8 cellular contexts compared by ENCODE assay signal in the genomic region with DNA sequence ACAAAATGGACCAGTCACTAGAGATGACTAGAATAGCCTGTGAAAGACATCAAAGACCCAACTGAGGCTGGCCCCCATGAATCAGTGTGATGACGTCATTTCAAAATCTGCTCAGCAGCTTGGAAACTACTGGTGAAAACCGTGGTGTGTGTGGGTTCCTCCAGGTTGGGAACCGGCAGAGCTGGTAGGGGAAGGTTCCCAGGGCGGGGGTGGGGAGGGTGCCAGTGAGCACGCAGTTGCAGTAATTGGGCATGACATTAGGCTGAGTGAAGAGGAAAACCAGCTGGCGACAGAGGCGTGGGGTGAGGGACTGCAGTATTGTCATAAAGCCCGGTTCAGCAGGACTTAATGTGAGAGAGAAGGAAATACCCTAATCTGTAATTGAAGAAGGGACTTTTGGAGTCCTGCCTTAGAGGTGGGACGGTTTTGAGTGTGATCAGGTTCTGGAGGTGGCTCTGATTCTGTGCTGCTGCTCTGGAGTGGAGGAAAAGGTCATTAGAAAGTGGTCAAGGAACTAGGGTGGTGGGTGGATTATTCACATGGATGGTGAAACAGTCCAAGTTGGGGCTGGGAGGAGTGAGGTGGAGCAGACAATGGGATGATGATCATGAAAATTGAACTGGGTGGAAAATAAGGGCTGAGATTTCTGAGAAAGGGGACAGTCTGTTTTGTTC. TPM values are rescaled to one million over a fixed set of nuclear protein-coding genes. Genes with fewer than 3 reads are reported as not detected.
DNase-seq lines count a peak whose midpoint lies in the region; ATAC-seq and TF ChIP-seq lines count a peak whose summit lies in the region.

No MANE protein-coding gene starts in this region.

- BruUV-seq in mammary epithelial cell (replicated peaks; lab: Mats Ljungman, UMichigan), result TSS peak; percentile 84

- H3K27ac ChIP-seq in Karpas-422 (ENCODE audit: low read length), result peak overlapping the region; percentile 67
- H3K27ac ChIP-seq in mammary epithelial cell (ENCODE audit: insufficient read depth, low read depth, low read length), result peak overlapping the region; percentile 54

- peaks cover 11% of the 10 kb centered on the region for H3K79me2 ChIP-seq in Karpas-422 (ENCODE audit: low read length)
- no peaks in the 10 kb centered on the region for H3K79me2 ChIP-seq in mammary epithelial cell (ENCODE audit: insufficient read depth, low read length)

- H3K4me1 ChIP-seq in Karpas-422 (ENCODE audit: low read length), result peaks cover 21% of the 10 kb centered on the region
- H3K4me1 ChIP-seq in mammary epithelial cell (ENCODE audit: insufficient read depth, low read length), result peaks cover 12% of the 10 kb centered on the region

- no peak overlapping the region for H3K4me2 ChIP-seq in Karpas-422 (ENCODE audit: low read depth, low read length, poor library complexity, severe bottlenecking)
- H3K4me2 ChIP-seq in mammary epithelial cell (ENCODE audit: insufficient read depth, low read depth, low read length), result peak overlapping the region; percentile 50

- in situ Hi-C loops in mammary epithelial cell (cut with MboI; ENCODE audit: low sequenced_read_pairs in 2 of 2), result loop anchor here (5.0 to 25.0 kb wide), 3 partner anchors 391 to 751 kb away; a partner anchor contains a TSS

- H3K9me2 ChIP-seq in Karpas-422 (replicated peaks; ENCODE audit: insufficient read depth, low read length), result no peaks in the 10 kb centered on the region

- H3K9ac ChIP-seq in Karpas-422 (ENCODE audit: low read length) (no peak overlapping the region), mammary epithelial cell (ENCODE audit: insufficient read depth, low read length) (peak overlapping the region; percentile 37)

- H3K9me3 Mint-ChIP-seq in progenitor cell of endocrine pancreas (ENCODE audit: low read depth), result no peaks in the 10 kb centered on the region

- intact Hi-C loops in mammary epithelial cell (cut with micrococcal nuclease), result loop anchor here (5.0 to 10.0 kb wide), 2 partner anchors 146 to 879 kb away; no protein-coding TSS in a partner anchor

- H3K4me1 Mint-ChIP-seq in progenitor cell of endocrine pancreas (ENCODE audit: low read depth), result peaks cover 4% of the 10 kb centered on the region

- 37% methylated on average over 8 of the region's 9 CpGs for whole genome bisulfite sequencing in mammary epithelial cell (ENCODE audit: low coverage, missing lambda C conversion rate)

- dilution Hi-C loops in mammary epithelial cell (cut with HindIII; ENCODE audit: low sequenced_read_pairs), result loop anchor here (5.0 kb wide), 1 partner anchor 381 kb away; no protein-coding TSS in a partner anchor

- no peaks in the 10 kb centered on the region for H4K20me1 ChIP-seq in Karpas-422 (ENCODE audit: insufficient read depth, low read depth, low read length)
- no peaks in the 10 kb centered on the region for H4K20me1 ChIP-seq in mammary epithelial cell (ENCODE audit: insufficient read depth, low read length)

- H2AFZ ChIP-seq in Karpas-422 (ENCODE audit: low read length) (no peak overlapping the region), mammary epithelial cell (ENCODE audit: low read depth, low read length) (peak overlapping the region; percentile 0)

- H3K27me3 ChIP-seq in Karpas-422 (ENCODE audit: low read length) (no peaks in the 10 kb centered on the region), mammary epithelial cell (ENCODE audit: insufficient read depth, low read length) (no peaks in the 10 kb centered on the region)

- H3K36me3 Mint-ChIP-seq in progenitor cell of endocrine pancreas (ENCODE audit: insufficient read depth), result peaks cover 29% of the 10 kb centered on the region

- no peaks in the 10 kb centered on the region for H3K27me3 Mint-ChIP-seq in progenitor cell of endocrine pancreas

- peaks cover 25% of the 10 kb centered on the region for H3K36me3 ChIP-seq in Karpas-422 (ENCODE audit: insufficient read depth, low read length)
- peaks cover 3% of the 10 kb centered on the region for H3K36me3 ChIP-seq in mammary epithelial cell (ENCODE audit: insufficient read depth, low read length)

- CTCF ChIA-PET in mammary epithelial cell (lab: Charles Lee; ENCODE audit: low non-redundant PET), result interaction anchor here (0.7 to 1.7 kb wide), 3 partner anchors 62 to 395 kb away, joined by 5 to 26 read pairs (median 19); no protein-coding TSS in a partner anchor

- peak; percentile 57 for ATAC-seq in GM21447 (IDR thresholded peaks at IDR 0.05; ENCODE audit: unreplicated experiment)

- DNase-seq in GM03348 (ENCODE audit: low spot score) (peak; percentile 21), Karpas-422 (no peak), mammary epithelial cell (peak; percentile 92), progenitor cell of endocrine pancreas (ENCODE audit: low spot score, unreplicated experiment) (no peak), NCI-H1694 treated with DMSO at 0.1 percent for 48 hours (lab: John Stamatoyannopoulos, UW) (no peak), NK-92 (lab: John Stamatoyannopoulos, UW; ENCODE audit: unreplicated experiment) (no peak), NCI-H1092 (lab: John Stamatoyannopoulos, UW) (no peak)

- no peak overlapping the region for H3K4me3 Mint-ChIP-seq in progenitor cell of endocrine pancreas (ENCODE audit: low read depth)

- TF ChIP-seq CTCF in mammary epithelial cell (conservative IDR thresholded peaks at IDR 0.05 in 1 of 2, IDR thresholded peaks at IDR 0.05 in 1 of 2; ENCODE audit: extremely low read depth in 1 of 2, insufficient read depth in 1 of 2, low read depth in 1 of 2, low read length in 2 of 2), result no peak
- no peak for TF ChIP-seq CTCF in progenitor cell of endocrine pancreas (IDR thresholded peaks at IDR 0.05; ENCODE audit: unreplicated experiment)

- H3K4me3 ChIP-seq in Karpas-422 (ENCODE audit: low read length) (no peak overlapping the region), mammary epithelial cell (replicated peaks in 1 of 3; ENCODE audit: insufficient read depth in 1 of 3, low read depth in 2 of 3, low read length in 3 of 3) (no peak overlapping the region)

- no peaks in the 10 kb centered on the region for H3K9me3 ChIP-seq in Karpas-422 (ENCODE audit: low read length)
- H3K9me3 ChIP-seq in mammary epithelial cell (replicated peaks; ENCODE audit: insufficient read depth, low read length), result no peaks in the 10 kb centered on the region

- peak overlapping the region; percentile 53 for H3K27ac Mint-ChIP-seq in progenitor cell of endocrine pancreas

RNA-seq across cellular contexts. Expression of a gene that starts 52.0 kb away (rescaled TPM):
- total RNA-seq in Karpas-422 (2014; rRNA removed; shearing (Covaris generic); ENCODE audit: low replicate concordance), result 60.7 and 60.8 TPM in 2 replicates
- 10 to 100 TPM; 56.7 to 77.7 TPM for total RNA-seq in mammary epithelial cell
- 34.1 TPM for polyA plus RNA-seq in mammary epithelial cell
- polyA minus RNA-seq in mammary epithelial cell, result 39.2 TPM
- total RNA-seq in progenitor cell of endocrine pancreas, result 37.4 and 44.5 TPM in 2 replicates

Comparison
In these comparisons a context has a peak if more than half of its experiments do, and no peak if none do; other contexts are left out.
1. DNase-seq: peak in GM03348 (single experiment) and mammary epithelial cell (single experiment); none in Karpas-422 (single experiment), progenitor cell of endocrine pancreas (single experiment), NCI-H1694 treated with DMSO at 0.1 percent for 48 hours (single experiment), NK-92 (single experiment) and NCI-H1092 (single experiment).